In genomic region chr7:85479918-85480658, GRCh38 we compare ENCODE assay signal across 1 cellular context.
TF ChIP-seq lines count a peak whose summit lies in the region.

No MANE protein-coding gene starts in this region.

TF ChIP-seq in IMR-90, 13 proteins besides CTCF, POLR2A, EP300 and RAD21 (continued from another document):
- TF ChIP-seq RFX5 (IDR thresholded peaks at IDR 0.05; ENCODE audit: low read depth, low read length), result no peak
- no peak for TF ChIP-seq USF2 (IDR thresholded peaks at IDR 0.05; ENCODE audit: low read depth, low read length)
